23 cellular contexts compared by ENCODE assay signal in genomic region chr2:37920570-37920969, GRCh38. TPM values are rescaled to one million over a fixed set of nuclear protein-coding genes. Genes with fewer than 3 reads are reported as not detected.
A peak's percentile ranks its signal among the peaks of the same experiment; 100 is the strongest.
DNase-seq lines count a peak whose midpoint lies in the region; ATAC-seq and TF ChIP-seq lines count a peak whose summit lies in the region.
"Had no signal": no experiment of that assay in that cellular context is flagged by ENCODE, and none has a peak within 500 bp of the region (broad histone marks: within the 10 kb centered on the region; RNA-seq: fewer than 3 reads in every experiment).

No MANE protein-coding gene starts in this region.

- H3K27ac ChIP-seq in RWPE2 (ENCODE audit: poor library complexity, severe bottlenecking) (peak overlapping the region; percentile 20), right lobe of liver (peak overlapping the region in 2 of 3 donors; percentile 1 to 81), gastroesophageal sphincter (no peak overlapping the region)
- H3K27ac ChIP-seq: neutrophil, right atrium auricular region, tibial artery had no signal

- H3K4me1 ChIP-seq in RWPE2 (ENCODE audit: insufficient read depth, poor library complexity, severe bottlenecking) (peaks cover 32% of the 10 kb centered on the region), right lobe of liver (peaks cover 0 to 77% (median 26%) of the 10 kb centered on the region in 4 donors), gastroesophageal sphincter (peaks cover 8 to 30% (median 9%) of the 10 kb centered on the region in 3 donors)

- TF ChIP-seq POLR2A in right lobe of liver (IDR thresholded peaks at IDR 0.05) (no peak), gastroesophageal sphincter (IDR thresholded peaks at IDR 0.05) (no peak)

- H3K4me3 ChIP-seq in RWPE2 (ENCODE audit: severe bottlenecking): no peak overlapping the region
- H3K4me3 ChIP-seq in choroid plexus epithelial cell (ENCODE audit: low read depth, low read length): no peak overlapping the region
- H3K4me3 ChIP-seq in right lobe of liver: no peak overlapping the region
- no peak overlapping the region for H3K4me3 ChIP-seq in gastroesophageal sphincter
- H3K4me3 ChIP-seq: right atrium auricular region, tibial artery had no signal

- no peaks in the 10 kb centered on the region for H3K9me3 ChIP-seq in RWPE2 (ENCODE audit: severe bottlenecking)
- H3K9me3 ChIP-seq in right lobe of liver: no peaks in the 10 kb centered on the region
- H3K9me3 ChIP-seq in gastroesophageal sphincter: no peaks in the 10 kb centered on the region
- H3K9me3 ChIP-seq: neutrophil, right atrium auricular region, tibial artery had no signal

- TF ChIP-seq EP300 in gastroesophageal sphincter (IDR thresholded peaks at IDR 0.05): no peak

- WGBS in right lobe of liver (ENCODE audit: insufficient coverage, low coverage, low lambda C conversion rate, missing lambda C conversion rate): 58% methylated on average over 5 of the region's 5 CpGs
- 52 to 65% methylated on average over 4 to 5 of the region's 5 CpGs for WGBS in gastroesophageal sphincter (ENCODE audit: low coverage in 1 of 2), 2 donors

- ATAC-seq in RWPE2 (ENCODE audit: low read depth) (no peak), right lobe of liver (no peak), gastroesophageal sphincter (no peak)
- ATAC-seq: activated naive CD4-positive, alpha-beta T cell treated with anti-CD3 and anti-CD28 coated beads, Interleukin-2, amount 50 U/mL, for 72 hours; activated T-cell treated with anti-CD3 and anti-CD28 coated beads, Interleukin-2, amount 50 U/mL, for 72 hours; CD8-positive, alpha-beta T cell; left cardiac atrium had no signal

- H3K36me3 ChIP-seq in RWPE2 (ENCODE audit: low read depth) (no peaks in the 10 kb centered on the region), right lobe of liver (no peaks in the 10 kb centered on the region), gastroesophageal sphincter (no peaks in the 10 kb centered on the region)
- H3K36me3 ChIP-seq: neutrophil, right atrium auricular region, tibial artery had no signal

- H3K27me3 ChIP-seq in RWPE2 (ENCODE audit: insufficient read depth, poor library complexity, severe bottlenecking) (no peaks in the 10 kb centered on the region), right lobe of liver (no peaks in the 10 kb centered on the region), gastroesophageal sphincter (no peaks in the 10 kb centered on the region)
- H3K27me3 ChIP-seq: right atrium auricular region, tibial artery had no signal

- TF ChIP-seq CTCF in RWPE2 (IDR thresholded peaks at IDR 0.05; ENCODE audit: poor library complexity, severe bottlenecking) (no peak), choroid plexus epithelial cell (conservative IDR thresholded peaks at IDR 0.05; ENCODE audit: low read depth, low read length) (no peak), right lobe of liver (IDR thresholded peaks at IDR 0.05) (no peak), GM20000 (IDR thresholded peaks at IDR 0.05; ENCODE audit: extremely low read depth, missing control alignments) (no peak), gastroesophageal sphincter (IDR thresholded peaks at IDR 0.05) (no peak)

- DNase-seq in ELR (ENCODE audit: low read depth) (peak; percentile 55), RWPE2 (ENCODE audit: low spot score) (no peak), choroid plexus epithelial cell (ENCODE audit: low read depth) (peak; percentile 83), right lobe of liver (no peak), GM20000 (ENCODE audit: low spot score) (no peak), NCI-H1436 (lab: John Stamatoyannopoulos, UW) (no peak)
- no peak for DNase-seq in stimulated activated CD8-positive, alpha-beta memory T cell treated with anti-CD3 and anti-CD28 coated beads, Interleukin-4, amount 100 ng/mL, for 48 hours
- DNase-seq: activated CD4-positive, CD25-positive, alpha-beta regulatory T cell; activated CD8-positive, alpha-beta memory T cell treated with anti-CD3 and anti-CD28 coated beads for 24 hours; activated T-cell treated with anti-CD3 and anti-CD28 coated beads, Interleukin-2, amount 50 U/mL, for 72 hours; CD8-positive, alpha-beta T cell; effector memory CD4-positive, alpha-beta T cell; left cardiac atrium; NCI-H2081; NCI-H510A treated with DMSO at 0.1 percent for 48 hours; SHP77 treated with DMSO at 0.1 percent for 48 hours; stimulated activated naive CD4-positive, alpha-beta T cell; T-helper 2 cell; tibial artery had no signal

- intact Hi-C loops in right lobe of liver (cut with DNase I): no loop called here

RNA-seq across cellular contexts. Expression of gene RMDN2, which starts 4.5 kb away (rescaled TPM):
- total RNA-seq in right lobe of liver (10 to 100 TPM in 5 of 6 experiments, 1 to 10 TPM in 1; 8.8 to 18.5 (median 15.7) TPM), gastroesophageal sphincter (10 to 100 TPM in 3 of 4 donors, 1 to 10 TPM in 1; 9.3 to 12.5 (median 11.4) TPM)

Comparison
In these comparisons a context has a peak if more than half of its experiments do, and no peak if none do; other contexts are left out.
1. DNase-seq: peak in ELR (single experiment) and choroid plexus epithelial cell (single experiment); none in RWPE2 (single experiment), right lobe of liver (0 of 3), GM20000 (single experiment), NCI-H1436 (single experiment) and stimulated activated CD8-positive, alpha-beta memory T cell treated with anti-CD3 and anti-CD28 coated beads, Interleukin-4, amount 100 ng/mL, for 48 hours (single experiment).
2. H3K27ac ChIP-seq: peak in RWPE2 (single experiment) and right lobe of liver (2 of 3); none in gastroesophageal sphincter (0 of 4).